1 cellular context compared by ENCODE assay signal in the genomic region with DNA sequence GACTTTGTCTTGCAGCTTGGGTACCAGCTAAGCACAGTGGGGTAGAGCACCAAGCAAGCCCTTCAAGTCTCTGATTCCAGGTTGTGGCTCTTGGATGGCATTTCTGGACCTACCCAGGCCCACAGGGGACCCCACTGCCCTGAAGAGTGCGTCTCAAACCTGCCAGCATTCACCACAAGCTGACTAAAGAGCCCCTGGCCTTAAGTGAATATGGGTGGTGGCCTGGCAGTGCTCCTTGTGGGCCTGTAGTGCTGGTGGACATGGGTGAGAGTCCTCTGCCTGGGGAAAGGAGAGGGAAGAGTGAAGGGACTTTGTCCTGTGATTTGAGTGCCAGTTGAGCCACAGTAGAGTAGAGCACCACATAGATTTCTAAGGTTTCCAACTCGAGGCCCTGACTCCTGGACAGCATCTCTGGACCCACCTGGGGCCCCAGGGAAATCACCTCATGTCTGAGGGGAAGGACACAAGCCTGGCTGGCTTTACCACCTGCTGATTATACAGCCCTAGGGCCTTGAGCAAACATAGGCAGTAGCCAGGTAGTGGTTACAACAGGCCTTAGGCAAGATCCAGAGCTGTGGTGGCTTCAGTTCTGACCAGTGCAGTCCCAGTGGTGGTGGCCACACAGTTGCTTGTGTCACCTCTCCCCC.
TF ChIP-seq lines count a peak whose summit lies in the region.

No MANE protein-coding gene starts in this region.

TF ChIP-seq in HCT116, 20 proteins besides CTCF, POLR2A, EP300 and RAD21:
- TF ChIP-seq ZNF274 (IDR thresholded peaks at IDR 0.05; ENCODE audit: low read depth, low read length) (no peak), JUND (IDR thresholded peaks at IDR 0.05) (no peak), ELF1 (IDR thresholded peaks at IDR 0.05; ENCODE audit: borderline replicate concordance, low read depth) (no peak), YY1 (IDR thresholded peaks at IDR 0.05; ENCODE audit: extremely low read depth, insufficient replicate concordance, low read depth, low read length) (no peak), TCF7L2 (IDR thresholded peaks at IDR 0.05; ENCODE audit: borderline replicate concordance, extremely low read depth, insufficient read depth, insufficient read length) (no peak), POLR2AphosphoS5 (IDR thresholded peaks at IDR 0.05; ENCODE audit: low read depth, low read length) (no peak), EGR1 (IDR thresholded peaks at IDR 0.05; ENCODE audit: low read depth) (no peak), SP1 (IDR thresholded peaks at IDR 0.05; ENCODE audit: low read depth) (no peak), EZH2phosphoT487 (IDR thresholded peaks at IDR 0.05; ENCODE audit: borderline replicate concordance) (no peak)
- TF ChIP-seq, protein P1, sequence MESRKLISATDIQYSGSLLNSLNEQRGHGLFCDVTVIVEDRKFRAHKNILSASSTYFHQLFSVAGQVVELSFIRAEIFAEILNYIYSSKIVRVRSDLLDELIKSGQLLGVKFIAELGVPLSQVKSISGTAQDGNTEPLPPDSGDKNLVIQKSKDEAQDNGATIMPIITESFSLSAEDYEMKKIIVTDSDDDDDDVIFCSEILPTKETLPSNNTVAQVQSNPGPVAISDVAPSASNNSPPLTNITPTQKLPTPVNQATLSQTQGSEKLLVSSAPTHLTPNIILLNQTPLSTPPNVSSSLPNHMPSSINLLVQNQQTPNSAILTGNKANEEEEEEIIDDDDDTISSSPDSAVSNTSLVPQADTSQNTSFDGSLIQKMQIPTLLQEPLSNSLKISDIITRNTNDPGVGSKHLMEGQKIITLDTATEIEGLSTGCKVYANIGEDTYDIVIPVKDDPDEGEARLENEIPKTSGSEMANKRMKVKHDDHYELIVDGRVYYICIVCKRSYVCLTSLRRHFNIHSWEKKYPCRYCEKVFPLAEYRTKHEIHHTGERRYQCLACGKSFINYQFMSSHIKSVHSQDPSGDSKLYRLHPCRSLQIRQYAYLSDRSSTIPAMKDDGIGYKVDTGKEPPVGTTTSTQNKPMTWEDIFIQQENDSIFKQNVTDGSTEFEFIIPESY (IDR thresholded peaks at IDR 0.05; ENCODE audit: extremely low read depth, insufficient replicate concordance, low read length), result no peak
- TF ChIP-seq, protein P2, sequence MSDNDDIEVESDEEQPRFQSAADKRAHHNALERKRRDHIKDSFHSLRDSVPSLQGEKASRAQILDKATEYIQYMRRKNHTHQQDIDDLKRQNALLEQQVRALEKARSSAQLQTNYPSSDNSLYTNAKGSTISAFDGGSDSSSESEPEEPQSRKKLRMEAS (IDR thresholded peaks at IDR 0.05), result no peak
